Comparison of ENCODE assay signal across 23 cellular contexts in the genomic region with DNA sequence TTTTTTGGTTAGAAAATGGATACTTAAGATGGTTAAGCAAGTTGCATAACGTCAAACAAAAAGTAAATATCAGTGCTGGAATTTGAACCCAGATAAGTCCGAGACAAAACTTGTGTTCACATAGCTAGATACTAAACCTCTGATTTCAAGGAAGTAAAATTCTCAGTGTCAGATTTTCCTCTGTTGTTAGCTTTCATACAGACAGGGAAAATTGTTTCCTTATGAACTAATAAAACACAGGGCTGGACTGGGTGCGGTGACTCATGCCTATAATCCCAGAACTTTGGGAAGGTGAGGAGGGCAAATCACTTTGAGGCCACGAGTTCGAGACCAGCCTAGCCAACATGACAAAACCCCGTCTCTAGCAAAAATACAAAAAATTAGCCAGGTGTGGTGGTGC. TPM values are rescaled to one million over a fixed set of nuclear protein-coding genes. Genes with fewer than 3 reads are reported as not detected.
DNase-seq lines count a peak whose midpoint lies in the region; ATAC-seq and TF ChIP-seq lines count a peak whose summit lies in the region.
"Had no signal": no experiment of that assay in that cellular context is flagged by ENCODE, and none has a peak within 500 bp of the region (broad histone marks: within the 10 kb centered on the region; RNA-seq: fewer than 3 reads in every experiment).

No MANE protein-coding gene starts in this region.

- no peaks in the 10 kb centered on the region; the same call in 1 of the 2 replicates for H3K27me3 Mint-ChIP-seq in HFFc6 (ENCODE audit: insufficient read depth)
- H3K27me3 Mint-ChIP-seq: activated CD4-positive, alpha-beta memory T cell treated with anti-CD3 and anti-CD28 coated beads for 36 hours had no signal

- 89% methylated on average over 6 of the region's 6 CpGs for WGBS in esophagus muscularis mucosa
- 67% methylated on average over 6 of the region's 6 CpGs for WGBS in liver

- intact Hi-C loops in esophagus muscularis mucosa (cut with DNase I) = loop anchor here (5.0 kb wide), 1 partner anchor 607 kb away; no protein-coding TSS in a partner anchor

- no peak overlapping the region for H3K9ac ChIP-seq in liver (ENCODE audit: low read depth in 1 of 2, low read length in 2 of 2)

- peaks cover 21% of the 10 kb centered on the region for H3K4me1 Mint-ChIP-seq in HFFc6 (ENCODE audit: low read depth)

- peaks cover 27% of the 10 kb centered on the region for H3K36me3 Mint-ChIP-seq in HFFc6 (ENCODE audit: low read depth)

- no peak for TF ChIP-seq POLR2A in esophagus muscularis mucosa (IDR thresholded peaks at IDR 0.05; ENCODE audit: low read depth)

- TF ChIP-seq EP300 in esophagus muscularis mucosa (IDR thresholded peaks at IDR 0.05) = no peak

- no peak overlapping the region for H3K27ac ChIP-seq in esophagus muscularis mucosa (replicated peaks in 1 of 4)
- no peak overlapping the region for H3K27ac ChIP-seq in liver (ENCODE audit: low read depth in 1 of 2, low read length in 2 of 2)
- no peak overlapping the region for H3K27ac ChIP-seq in WERI-Rb-1
- H3K27ac ChIP-seq: uterus had no signal

- DNase-seq in AG10803 (ENCODE audit: low read depth) (peak; percentile 68), HFFc6 (peak; percentile 6), esophagus muscularis mucosa (ENCODE audit: extremely low spot score) (peak; percentile 29), WERI-Rb-1 (no peak), NCI-H2029 treated with DMSO at 0.1 percent for 48 hours (lab: John Stamatoyannopoulos, UW) (no peak), GM19240 (ENCODE audit: insufficient read length, low spot score) (no peak)
- DNase-seq: ACHN; activated CD4-positive, alpha-beta memory T cell treated with anti-CD3 and anti-CD28 coated beads for 36 hours; activated T-cell treated with anti-CD3 and anti-CD28 coated beads, Interleukin-2, amount 50 U/mL, for 48 hours; GF-D8; hypothalamus; kidney glomerular epithelial cell; NCI-H1694 treated with DMSO at 0.1 percent for 48 hours; NCI-H446; Right ventricle myocardium superior; stimulated activated CD4-positive, alpha-beta T cell treated with anti-CD3 and anti-CD28 coated beads, Interleukin-4, amount 100 ng/mL, for 1 hour; T-helper 1 cell; uterus had no signal

- H3K27ac Mint-ChIP-seq in HFFc6 = no peak overlapping the region
- H3K27ac Mint-ChIP-seq: activated CD4-positive, alpha-beta memory T cell treated with anti-CD3 and anti-CD28 coated beads for 36 hours had no signal

- H3K4me1 ChIP-seq in esophagus muscularis mucosa (peaks cover 0 to 9% (median 0%) of the 10 kb centered on the region in 4 donors), liver (ENCODE audit: control insufficient read depth in 4 of 4, insufficient read depth in 4 of 4, low read length in 3 of 4) (peaks cover 0 to 9% (median 0%) of the 10 kb centered on the region in 4 donors)

- H3K4me3 Mint-ChIP-seq in HFFc6 = no peak overlapping the region
- H3K4me3 Mint-ChIP-seq: activated CD4-positive, alpha-beta memory T cell treated with anti-CD3 and anti-CD28 coated beads for 36 hours had no signal

- H3K4me3 ChIP-seq in AG10803 (ENCODE audit: low read length) (no peak overlapping the region), esophagus muscularis mucosa (no peak overlapping the region), liver (ENCODE audit: low read depth in 1 of 3, low read length in 3 of 3) (no peak overlapping the region), WERI-Rb-1 (ENCODE audit: low read depth, low read length) (no peak overlapping the region)
- H3K4me3 ChIP-seq: HAP-1, uterus had no signal

- ATAC-seq in HG03439 (IDR thresholded peaks at IDR 0.05; ENCODE audit: unreplicated experiment) = no peak
- ATAC-seq: activated naive CD4-positive, alpha-beta T cell treated with anti-CD3 and anti-CD28 coated beads, Interleukin-2, amount 50 U/mL, for 72 hours; esophagus mucosa had no signal

- TF ChIP-seq RAD21 in liver (IDR thresholded peaks at IDR 0.05) = no peak

- TF ChIP-seq CTCF in AG10803 (conservative IDR thresholded peaks at IDR 0.05; ENCODE audit: low read length) (no peak), HFFc6 (IDR thresholded peaks at IDR 0.05) (no peak), esophagus muscularis mucosa (IDR thresholded peaks at IDR 0.05) (no peak), liver (IDR thresholded peaks at IDR 0.05; ENCODE audit: low read depth, low read length, missing input control) (no peak), WERI-Rb-1 (IDR thresholded peaks at IDR 0.05; ENCODE audit: low read depth, low read length) (no peak)

- H3K9me3 ChIP-seq in esophagus muscularis mucosa (no peaks in the 10 kb centered on the region), liver (ENCODE audit: control insufficient read depth in 4 of 4, low read length in 3 of 4) (no peaks in the 10 kb centered on the region), WERI-Rb-1 (ENCODE audit: severe bottlenecking) (no peaks in the 10 kb centered on the region)
- H3K9me3 ChIP-seq: HAP-1, uterus had no signal

- H3K36me3 ChIP-seq in esophagus muscularis mucosa = no peaks in the 10 kb centered on the region
- H3K36me3 ChIP-seq in liver (ENCODE audit: control insufficient read depth in 4 of 4, insufficient read depth in 3 of 4, low read depth in 1 of 4, low read length in 3 of 4) = no peaks in the 10 kb centered on the region
- no peaks in the 10 kb centered on the region for H3K36me3 ChIP-seq in WERI-Rb-1
- H3K36me3 ChIP-seq: HAP-1, uterus had no signal

- H3K27me3 ChIP-seq in esophagus muscularis mucosa (no peaks in the 10 kb centered on the region), liver (ENCODE audit: control insufficient read depth in 4 of 4, insufficient read depth in 4 of 4, low read length in 3 of 4) (no peaks in the 10 kb centered on the region), WERI-Rb-1 (ENCODE audit: insufficient read depth, low read depth, severe bottlenecking) (no peaks in the 10 kb centered on the region)
- H3K27me3 ChIP-seq: uterus had no signal

- H3K9me3 Mint-ChIP-seq in HFFc6 = no peaks in the 10 kb centered on the region
- H3K9me3 Mint-ChIP-seq: activated CD4-positive, alpha-beta memory T cell treated with anti-CD3 and anti-CD28 coated beads for 36 hours; activated naive CD4-positive, alpha-beta T cell treated with anti-CD3 and anti-CD28 coated beads, Interleukin-2, amount 50 U/mL, for 72 hours had no signal

TF ChIP-seq in liver, 16 proteins besides CTCF, POLR2A, EP300 and RAD21 (continues in another document):
- TF ChIP-seq, protein P1, sequence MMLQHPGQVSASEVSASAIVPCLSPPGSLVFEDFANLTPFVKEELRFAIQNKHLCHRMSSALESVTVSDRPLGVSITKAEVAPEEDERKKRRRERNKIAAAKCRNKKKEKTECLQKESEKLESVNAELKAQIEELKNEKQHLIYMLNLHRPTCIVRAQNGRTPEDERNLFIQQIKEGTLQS (IDR thresholded peaks at IDR 0.05) = no peak
- TF ChIP-seq FOXA1 (IDR thresholded peaks at IDR 0.05) (no peak), EGR1 (IDR thresholded peaks at IDR 0.05; ENCODE audit: low read depth in 2 of 2) (no peak), NR2F2 (IDR thresholded peaks at IDR 0.05) (no peak), TAF1 (conservative IDR thresholded peaks at IDR 0.05) (no peak), FOXA2 (IDR thresholded peaks at IDR 0.05) (peak; percentile 42), SP1 (IDR thresholded peaks at IDR 0.05) (peak; percentile 49), HNF4G (IDR thresholded peaks at IDR 0.05) (no peak), RXRA (IDR thresholded peaks at IDR 0.05) (no peak), HNF4A (conservative IDR thresholded peaks at IDR 0.05) (peak; percentile 56 to 66), YY1 (IDR thresholded peaks at IDR 0.05) (no peak), JUND (IDR thresholded peaks at IDR 0.05) (no peak), GABPA (IDR thresholded peaks at IDR 0.05 in 1 of 2, conservative IDR thresholded peaks at IDR 0.05 in 1 of 2) (no peak)
- TF ChIP-seq, protein P2, sequence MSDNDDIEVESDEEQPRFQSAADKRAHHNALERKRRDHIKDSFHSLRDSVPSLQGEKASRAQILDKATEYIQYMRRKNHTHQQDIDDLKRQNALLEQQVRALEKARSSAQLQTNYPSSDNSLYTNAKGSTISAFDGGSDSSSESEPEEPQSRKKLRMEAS (IDR thresholded peaks at IDR 0.05) = no peak
- TF ChIP-seq, protein P3, sequence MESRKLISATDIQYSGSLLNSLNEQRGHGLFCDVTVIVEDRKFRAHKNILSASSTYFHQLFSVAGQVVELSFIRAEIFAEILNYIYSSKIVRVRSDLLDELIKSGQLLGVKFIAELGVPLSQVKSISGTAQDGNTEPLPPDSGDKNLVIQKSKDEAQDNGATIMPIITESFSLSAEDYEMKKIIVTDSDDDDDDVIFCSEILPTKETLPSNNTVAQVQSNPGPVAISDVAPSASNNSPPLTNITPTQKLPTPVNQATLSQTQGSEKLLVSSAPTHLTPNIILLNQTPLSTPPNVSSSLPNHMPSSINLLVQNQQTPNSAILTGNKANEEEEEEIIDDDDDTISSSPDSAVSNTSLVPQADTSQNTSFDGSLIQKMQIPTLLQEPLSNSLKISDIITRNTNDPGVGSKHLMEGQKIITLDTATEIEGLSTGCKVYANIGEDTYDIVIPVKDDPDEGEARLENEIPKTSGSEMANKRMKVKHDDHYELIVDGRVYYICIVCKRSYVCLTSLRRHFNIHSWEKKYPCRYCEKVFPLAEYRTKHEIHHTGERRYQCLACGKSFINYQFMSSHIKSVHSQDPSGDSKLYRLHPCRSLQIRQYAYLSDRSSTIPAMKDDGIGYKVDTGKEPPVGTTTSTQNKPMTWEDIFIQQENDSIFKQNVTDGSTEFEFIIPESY (IDR thresholded peaks at IDR 0.05) = no peak

RNA-seq across cellular contexts. Expression of a gene that starts 51.3 kb away (rescaled TPM):
- total RNA-seq in HFFc6 (2021; fragmentation: NEBNext Ultra II Directional; extraction: Animal tissue kit (Norgen Biotek cat#: 25700)) = 10 to 100 TPM in 5 of 6 experiments, 1 to 10 TPM in 1; 9.9 to 15.6 (median 13.5) TPM
- total RNA-seq in esophagus muscularis mucosa = 10 to 100 TPM in 1 of 4 donors, 1 to 10 TPM in 3; 5.7 to 23.3 (median 7.9) TPM
- 1 to 10 TPM in 1 of 2 donors, under 1 TPM in 1; 0.89 to 3.1 TPM for total RNA-seq in liver
- under 1 TPM; 0.20 to 0.96 TPM for polyA plus RNA-seq in liver

Comparison
In these comparisons a context has a peak if more than half of its experiments do, and no peak if none do; other contexts are left out.
1. DNase-seq: peak in AG10803 (single experiment), HFFc6 (single experiment) and esophagus muscularis mucosa (single experiment); none in WERI-Rb-1 (single experiment), NCI-H2029 treated with DMSO at 0.1 percent for 48 hours (single experiment) and GM19240 (single experiment).